8 cellular contexts compared by ENCODE assay signal in genomic region chr5:124057161-124057814, GRCh38.
DNase-seq lines count a peak whose midpoint lies in the region; ATAC-seq and TF ChIP-seq lines count a peak whose summit lies in the region.

No MANE protein-coding gene starts in this region.

- H3K27ac Mint-ChIP-seq in immature natural killer cell, result no peak overlapping the region

- no peaks in the 10 kb centered on the region for H3K27me3 ChIP-seq in WERI-Rb-1 (ENCODE audit: insufficient read depth, low read depth, severe bottlenecking)
- no peaks in the 10 kb centered on the region for H3K27me3 ChIP-seq in mucosa of rectum (ENCODE audit: control insufficient read depth in 2 of 2, insufficient read depth in 2 of 2, low read length in 2 of 2)

- no peaks in the 10 kb centered on the region for H3K36me3 ChIP-seq in WERI-Rb-1
- H3K36me3 ChIP-seq in mucosa of rectum (ENCODE audit: control insufficient read depth in 2 of 2, insufficient read depth in 2 of 2, low read length in 2 of 2), result no peaks in the 10 kb centered on the region

- no peaks in the 10 kb centered on the region for H3K36me3 Mint-ChIP-seq in immature natural killer cell

- no peak overlapping the region for H3K4me3 ChIP-seq in WERI-Rb-1 (ENCODE audit: low read depth, low read length)
- H3K4me3 ChIP-seq in mucosa of rectum (ENCODE audit: low read length in 2 of 2), result peak overlapping the region; percentile 56 to 60

- TF ChIP-seq CTCF in WERI-Rb-1 (IDR thresholded peaks at IDR 0.05; ENCODE audit: low read depth, low read length), result no peak

- H3K27ac ChIP-seq in WERI-Rb-1, result no peak overlapping the region
- no peak overlapping the region for H3K27ac ChIP-seq in mucosa of rectum (ENCODE audit: low read depth in 2 of 2, low read length in 2 of 2)

- H3K9me3 ChIP-seq in WERI-Rb-1 (ENCODE audit: severe bottlenecking) (no peaks in the 10 kb centered on the region), mucosa of rectum (ENCODE audit: control insufficient read depth in 2 of 2, low read length in 2 of 2) (no peaks in the 10 kb centered on the region)

- no peaks in the 10 kb centered on the region for H3K4me1 Mint-ChIP-seq in immature natural killer cell

- peaks cover 0 to 7% (median 6%) of the 10 kb centered on the region in 6 donors for H3K9me3 Mint-ChIP-seq in immature natural killer cell

- ATAC-seq in GM18870 (IDR thresholded peaks at IDR 0.05; ENCODE audit: unreplicated experiment) (peak; percentile 53), HG02973 (IDR thresholded peaks at IDR 0.05; ENCODE audit: unreplicated experiment) (peak; percentile 54)

- peak; percentile 81 to 94 for DNase-seq in NCI-H2081 (lab: John Stamatoyannopoulos, UW)
- DNase-seq in WERI-Rb-1, result peak; percentile 14
- no peak for DNase-seq in ecto neural progenitor cell (ENCODE audit: low spot score)
- DNase-seq in dedifferentiated amniotic fluid mesenchymal stem cell (ENCODE audit: extremely low spot score), result no peak
- no peak for DNase-seq in immature natural killer cell

- peaks cover 7 to 8% of the 10 kb centered on the region in 2 donors for H3K4me1 ChIP-seq in mucosa of rectum (ENCODE audit: control insufficient read depth in 2 of 2, insufficient read depth in 2 of 2, low read length in 2 of 2)

- no peak overlapping the region for H3K9ac ChIP-seq in mucosa of rectum (ENCODE audit: low read depth in 1 of 2, low read length in 2 of 2)

- H3K27me3 Mint-ChIP-seq in immature natural killer cell (ENCODE audit: low read depth in 3 of 3), result no peaks in the 10 kb centered on the region

- peak overlapping the region in 2 of 5 donors; percentile 38 to 40 for H3K4me3 Mint-ChIP-seq in immature natural killer cell

Comparison
In these comparisons a context has a peak if more than half of its experiments do, and no peak if none do; other contexts are left out.
1. DNase-seq: peak in NCI-H2081 (2 of 2) and WERI-Rb-1 (single experiment); none in ecto neural progenitor cell (single experiment), dedifferentiated amniotic fluid mesenchymal stem cell (single experiment) and immature natural killer cell (0 of 3).